22 cellular contexts compared by ENCODE assay signal in the genomic region with DNA sequence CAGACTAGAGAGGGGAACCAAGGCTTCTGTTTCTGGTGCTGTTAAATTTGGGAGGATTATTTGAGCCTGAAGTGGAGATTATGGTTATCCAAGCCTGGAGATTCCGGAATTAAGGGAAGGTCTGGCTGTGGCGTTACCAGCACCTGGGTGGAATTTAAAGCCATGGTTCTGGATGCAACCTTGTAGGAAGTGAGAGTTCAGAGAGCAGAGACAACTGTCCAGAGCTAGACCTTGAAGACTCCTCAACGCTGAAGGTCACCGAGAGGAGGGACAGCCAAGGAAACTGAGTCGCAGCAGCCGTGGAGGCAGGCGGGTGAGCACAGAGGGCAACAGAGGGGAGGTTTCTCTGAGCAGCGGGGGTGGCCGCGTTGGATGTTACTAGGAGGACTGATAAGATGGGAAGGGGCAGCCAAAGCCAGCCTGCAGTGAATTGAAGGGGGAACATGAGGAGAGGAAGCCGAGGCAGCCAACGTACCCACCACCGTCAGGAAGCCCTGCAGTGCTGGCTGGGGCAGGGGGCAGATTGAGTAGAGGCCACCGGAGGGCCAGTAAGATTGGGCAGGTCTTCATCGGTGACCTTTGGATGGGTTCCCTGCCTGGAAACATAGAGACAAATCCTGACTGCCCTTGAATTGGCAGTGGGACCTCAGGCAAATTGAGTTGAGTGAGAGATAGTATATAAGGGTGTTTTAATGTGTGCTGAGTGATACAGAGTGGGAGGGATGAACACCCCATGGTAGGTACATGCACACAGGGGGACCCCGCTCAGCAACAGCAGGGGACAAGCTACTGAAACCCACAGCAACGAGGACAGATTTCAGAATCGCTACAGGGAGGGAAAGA.
DNase-seq lines count a peak whose midpoint lies in the region; ATAC-seq and TF ChIP-seq lines count a peak whose summit lies in the region.
"Had no signal": no experiment of that assay in that cellular context is flagged by ENCODE, and none has a peak within 500 bp of the region (broad histone marks: within the 10 kb centered on the region; RNA-seq: fewer than 3 reads in every experiment).

No MANE protein-coding gene starts in this region.

- CTCF ChIA-PET in MCF 10A (lab: Yijun Ruan, JAX): interaction anchor here (0.7 to 1.7 kb wide), 2 partner anchors 20 to 208 kb away, joined by 3 to 5 read pairs; no protein-coding TSS in a partner anchor
- CTCF ChIA-PET in activated CD8-positive, alpha-beta T cell treated with anti-CD3 and anti-CD28 coated beads, Interleukin-2, amount 10 ng/mL, durations not matched to agents 7 days and 5 days (lab: Charles Lee): interaction anchor here (0.5 to 1.2 kb wide), 3 partner anchors 18 to 196 kb away, joined by 3 to 4 read pairs (median 4); a partner anchor contains a TSS

- intact Hi-C loops in MCF 10A (cut with micrococcal nuclease) (no loop called here), breast epithelium (cut with DNase I; ENCODE audit: low total_unique reads) (no loop called here)

- no peaks in the 10 kb centered on the region for H3K36me3 Mint-ChIP-seq in MCF 10A (ENCODE audit: insufficient read depth, unreplicated experiment)
- H3K36me3 Mint-ChIP-seq in activated CD8-positive, alpha-beta T cell treated with anti-CD3 and anti-CD28 coated beads, Interleukin-2, amount 10 ng/mL, durations not matched to agents 7 days and 5 days (ENCODE audit: low read depth): no peaks in the 10 kb centered on the region
- H3K36me3 Mint-ChIP-seq in naive thymus-derived CD8-positive, alpha-beta T cell: no peaks in the 10 kb centered on the region
- H3K36me3 Mint-ChIP-seq: activated CD8-positive, alpha-beta memory T cell treated with anti-CD3 and anti-CD28 coated beads, Interleukin-2, amount 10 ng/mL, durations not matched to agents 7 days and 5 days; natural killer cell had no signal

- peak; percentile 31 for ATAC-seq in activated CD8-positive, alpha-beta T cell treated with anti-CD3 and anti-CD28 coated beads, Interleukin-2, amount 10 ng/mL, durations not matched to agents 7 days and 5 days
- no peak for ATAC-seq in naive thymus-derived CD8-positive, alpha-beta T cell
- no peak for ATAC-seq in HG03469 (IDR thresholded peaks at IDR 0.05; ENCODE audit: unreplicated experiment)
- ATAC-seq: activated CD4-positive, CD25-positive, alpha-beta regulatory T cell treated with anti-CD3 and anti-CD28 coated beads, Interleukin-2, amount 50 U/mL, for 24 hours; effector memory CD8-positive, alpha-beta T cell; natural killer cell had no signal

- H3K9ac ChIP-seq in mucosa of rectum (ENCODE audit: low read depth in 1 of 2, low read length in 2 of 2): peak overlapping the region in 1 of 2 donors; percentile 7
- H3K9ac ChIP-seq: KMS-11 had no signal

- H3K9me3 ChIP-seq in breast epithelium (no peaks in the 10 kb centered on the region), mucosa of rectum (ENCODE audit: control insufficient read depth in 2 of 2, low read length in 2 of 2) (no peaks in the 10 kb centered on the region)

- H3K27me3 Mint-ChIP-seq in MCF 10A (ENCODE audit: insufficient read depth, unreplicated experiment): no peaks in the 10 kb centered on the region
- H3K27me3 Mint-ChIP-seq in activated CD8-positive, alpha-beta T cell treated with anti-CD3 and anti-CD28 coated beads, Interleukin-2, amount 10 ng/mL, durations not matched to agents 7 days and 5 days (ENCODE audit: low read depth): peaks cover 8% of the 10 kb centered on the region
- peaks cover 0 to 29% (median 13%) of the 10 kb centered on the region in 5 donors for H3K27me3 Mint-ChIP-seq in naive thymus-derived CD8-positive, alpha-beta T cell

- H3K27me3 ChIP-seq in breast epithelium (no peaks in the 10 kb centered on the region), mucosa of rectum (ENCODE audit: control insufficient read depth in 2 of 2, insufficient read depth in 2 of 2, low read length in 2 of 2) (no peaks in the 10 kb centered on the region)

- H3K27ac ChIP-seq in breast epithelium (peak overlapping the region in 1 of 2 donors; percentile 57), mucosa of rectum (ENCODE audit: low read depth in 2 of 2, low read length in 2 of 2) (peak overlapping the region; percentile 90 to 97)
- H3K27ac ChIP-seq: KMS-11 had no signal

- POLR2A ChIA-PET in MCF 10A (lab: Yijun Ruan, JAX): no interaction called here
- POLR2A ChIA-PET in activated CD8-positive, alpha-beta T cell treated with anti-CD3 and anti-CD28 coated beads, Interleukin-2, amount 10 ng/mL, durations not matched to agents 7 days and 5 days (lab: Charles Lee): no interaction called here
- POLR2A ChIA-PET in naive thymus-derived CD8-positive, alpha-beta T cell (lab: Charles Lee): no interaction called here

- no peak for TF ChIP-seq CTCF in MCF 10A (IDR thresholded peaks at IDR 0.05; ENCODE audit: unreplicated experiment)
- no peak for TF ChIP-seq CTCF in breast epithelium (IDR thresholded peaks at IDR 0.05)

- H3K36me3 ChIP-seq in breast epithelium: no peaks in the 10 kb centered on the region
- H3K36me3 ChIP-seq in mucosa of rectum (ENCODE audit: control insufficient read depth in 2 of 2, insufficient read depth in 2 of 2, low read length in 2 of 2): no peaks in the 10 kb centered on the region

- no TSS peak for BruUV-seq in MCF 10A (replicated peaks; lab: Mats Ljungman, UMichigan)

- no peak overlapping the region for H3K4me3 ChIP-seq in breast epithelium
- no peak overlapping the region for H3K4me3 ChIP-seq in mucosa of rectum (ENCODE audit: low read length in 2 of 2)
- H3K4me3 ChIP-seq: lung had no signal

- H3K4me1 ChIP-seq in breast epithelium (peaks cover 14 to 25% of the 10 kb centered on the region in 2 donors), mucosa of rectum (ENCODE audit: control insufficient read depth in 2 of 2, insufficient read depth in 2 of 2, low read length in 2 of 2) (peaks cover 47 to 51% of the 10 kb centered on the region in 2 donors)

- peak overlapping the region; percentile 59 for H3K27ac Mint-ChIP-seq in MCF 10A (ENCODE audit: low read depth, unreplicated experiment)
- no peak overlapping the region for H3K27ac Mint-ChIP-seq in activated CD8-positive, alpha-beta T cell treated with anti-CD3 and anti-CD28 coated beads, Interleukin-2, amount 10 ng/mL, durations not matched to agents 7 days and 5 days
- H3K27ac Mint-ChIP-seq in naive thymus-derived CD8-positive, alpha-beta T cell: peak overlapping the region in 4 of 10 donors; percentile 10 to 58 (median 28)
- H3K27ac Mint-ChIP-seq: activated CD8-positive, alpha-beta memory T cell treated with anti-CD3 and anti-CD28 coated beads, Interleukin-2, amount 10 ng/mL, durations not matched to agents 7 days and 5 days; effector memory CD8-positive, alpha-beta T cell; natural killer cell had no signal

- no peaks in the 10 kb centered on the region for H3K9me3 Mint-ChIP-seq in MCF 10A (ENCODE audit: unreplicated experiment)
- H3K9me3 Mint-ChIP-seq in activated CD8-positive, alpha-beta T cell treated with anti-CD3 and anti-CD28 coated beads, Interleukin-2, amount 10 ng/mL, durations not matched to agents 7 days and 5 days (ENCODE audit: insufficient read depth): no peaks in the 10 kb centered on the region
- no peaks in the 10 kb centered on the region for H3K9me3 Mint-ChIP-seq in naive thymus-derived CD8-positive, alpha-beta T cell
- H3K9me3 Mint-ChIP-seq: effector memory CD8-positive, alpha-beta T cell; natural killer cell had no signal

- H3K4me1 Mint-ChIP-seq in MCF 10A (ENCODE audit: insufficient read depth, unreplicated experiment): peaks cover 15% of the 10 kb centered on the region
- peaks cover 19% of the 10 kb centered on the region for H3K4me1 Mint-ChIP-seq in activated CD8-positive, alpha-beta T cell treated with anti-CD3 and anti-CD28 coated beads, Interleukin-2, amount 10 ng/mL, durations not matched to agents 7 days and 5 days (ENCODE audit: low read depth)
- peaks cover 4 to 40% (median 6%) of the 10 kb centered on the region in 4 donors for H3K4me1 Mint-ChIP-seq in naive thymus-derived CD8-positive, alpha-beta T cell

- TF ChIP-seq POLR2A in breast epithelium (IDR thresholded peaks at IDR 0.05): no peak

- no peak overlapping the region for H3K4me3 Mint-ChIP-seq in MCF 10A (ENCODE audit: unreplicated experiment)
- H3K4me3 Mint-ChIP-seq in activated CD8-positive, alpha-beta T cell treated with anti-CD3 and anti-CD28 coated beads, Interleukin-2, amount 10 ng/mL, durations not matched to agents 7 days and 5 days: no peak overlapping the region
- no peak overlapping the region for H3K4me3 Mint-ChIP-seq in naive thymus-derived CD8-positive, alpha-beta T cell
- H3K4me3 Mint-ChIP-seq: activated CD8-positive, alpha-beta memory T cell treated with anti-CD3 and anti-CD28 coated beads, Interleukin-2, amount 10 ng/mL, durations not matched to agents 7 days and 5 days; effector memory CD8-positive, alpha-beta T cell; natural killer cell had no signal

- DNase-seq in MCF 10A (ENCODE audit: unreplicated experiment) (no peak), breast epithelium (ENCODE audit: low spot score in 2 of 2) (no peak), nucleus accumbens (lab: John Stamatoyannopoulos, UW) (no peak), RPMI8226 (no peak)
- no peak for DNase-seq in activated CD8-positive, alpha-beta T cell treated with anti-CD3 and anti-CD28 coated beads, Interleukin-2, amount 10 ng/mL, durations not matched to agents 7 days and 5 days
- no peak for DNase-seq in naive thymus-derived CD8-positive, alpha-beta T cell
- DNase-seq: anterior cingulate cortex; C1 segment of cervical spinal cord; cerebellar nuclear complex; effector memory CD8-positive, alpha-beta T cell; GOT3; natural killer cell; NCI-H1092; NCI-H526; SHP77; stimulated activated CD4-positive, alpha-beta T cell treated with anti-CD3 and anti-CD28 coated beads, Interleukin-4, amount 100 ng/mL, for 24 hours had no signal
